In genomic region chr18:9696701-9697100, GRCh38 we compare ENCODE assay signal across 18 cellular contexts. TPM values are rescaled to one million over a fixed set of nuclear protein-coding genes. Genes with fewer than 3 reads are reported as not detected.
DNase-seq lines count a peak whose midpoint lies in the region; ATAC-seq, FAIRE-seq and TF ChIP-seq lines count a peak whose summit lies in the region.
"Had no signal": no experiment of that assay in that cellular context is flagged by ENCODE, and none has a peak within 500 bp of the region (broad histone marks: within the 10 kb centered on the region; RNA-seq: fewer than 3 reads in every experiment).

No MANE protein-coding gene starts in this region.

- H4K20me1 ChIP-seq in KMS-11 (ENCODE audit: insufficient read depth) = no peaks in the 10 kb centered on the region
- H4K20me1 ChIP-seq in K562 (replicated peaks; ENCODE audit: control insufficient read depth, insufficient read depth, low read length) = no peaks in the 10 kb centered on the region
- H4K20me1 ChIP-seq in osteoblast (ENCODE audit: insufficient read depth, low read length) = no peaks in the 10 kb centered on the region
- H4K20me1 ChIP-seq: BLaER1 treated with 17β-estradiol and CSF1 and Interleukin-3, amounts not matched to agents 10 nM and 100 nM had no signal

- H2AFZ ChIP-seq in KMS-11 (ENCODE audit: low read depth) (no peak overlapping the region), K562 (ENCODE audit: low read depth, low read length) (peak overlapping the region; percentile 47), osteoblast (ENCODE audit: low read length) (peak overlapping the region; percentile 4)
- H2AFZ ChIP-seq: PC-9 had no signal

- H3K4me3 ChIP-seq in KMS-11 (IDR thresholded peaks at IDR 0.05; ENCODE audit: insufficient read depth, low read depth, low read length) = no peak overlapping the region
- no peak overlapping the region for H3K4me3 ChIP-seq in K562
- H3K4me3 ChIP-seq in right atrium auricular region = no peak overlapping the region
- H3K4me3 ChIP-seq in osteoblast (ENCODE audit: insufficient read depth, low read length) = no peak overlapping the region
- H3K4me3 ChIP-seq: BLaER1 treated with 17β-estradiol and CSF1 and Interleukin-3, amounts not matched to agents 10 nM and 100 nM; PC-9; SJCRH30 had no signal

- H3K9ac ChIP-seq in KMS-11 = no peak overlapping the region
- H3K9ac ChIP-seq in K562 (ENCODE audit: insufficient read depth in 1 of 2, low read depth in 2 of 2, low read length in 2 of 2) = no peak overlapping the region
- H3K9ac ChIP-seq: BLaER1 treated with 17β-estradiol and CSF1 and Interleukin-3, amounts not matched to agents 10 nM and 100 nM had no signal

- no peaks in the 10 kb centered on the region for H3K79me2 ChIP-seq in KMS-11 (ENCODE audit: insufficient read depth, low read depth)
- no peaks in the 10 kb centered on the region for H3K79me2 ChIP-seq in K562 (ENCODE audit: control insufficient read depth, insufficient read depth, low read length)
- H3K79me2 ChIP-seq in osteoblast (ENCODE audit: insufficient read depth, low read length) = no peaks in the 10 kb centered on the region

- TF ChIP-seq EP300 in K562 (IDR thresholded peaks at IDR 0.05; ENCODE audit: low read length) = no peak

- intact Hi-C loops in K562 (cut with micrococcal nuclease) = no loop called here

- CTCF ChIA-PET in K562 (lab: Yijun Ruan, JAX; ENCODE audit: low intra/inter-chr PET ratio) = no interaction called here

- H3K4me2 ChIP-seq in KMS-11 (peak overlapping the region; percentile 86; the same call in 1 of the 2 replicates), K562 (ENCODE audit: insufficient read depth, low read length) (no peak overlapping the region), osteoblast (ENCODE audit: insufficient read depth, low read length) (no peak overlapping the region)
- H3K4me2 ChIP-seq: PC-9 had no signal

- H3K27me3 ChIP-seq in KMS-11 (ENCODE audit: insufficient read depth, low read depth) (no peaks in the 10 kb centered on the region), K562 (ENCODE audit: control insufficient read depth in 2 of 2, insufficient read depth in 2 of 2, low read length in 2 of 2) (no peaks in the 10 kb centered on the region), right atrium auricular region (no peaks in the 10 kb centered on the region), osteoblast (ENCODE audit: insufficient read depth, low read length) (no peaks in the 10 kb centered on the region)
- H3K27me3 ChIP-seq: BLaER1 treated with 17β-estradiol and CSF1 and Interleukin-3, amounts not matched to agents 10 nM and 100 nM; SJCRH30 had no signal

- ATAC-seq in K562 (no peak), GM21737 (IDR thresholded peaks at IDR 0.05; ENCODE audit: unreplicated experiment) (no peak)
- ATAC-seq: CD8-positive, alpha-beta T cell had no signal

- in situ Hi-C loops in K562 (cut with MboI) = no loop called here

- H3K4me1 ChIP-seq in KMS-11 (ENCODE audit: low read depth, poor library complexity, severe bottlenecking) = peaks cover 69% of the 10 kb centered on the region
- H3K4me1 ChIP-seq in K562 (replicated peaks in 1 of 2; ENCODE audit: control insufficient read depth in 2 of 2, insufficient read depth in 2 of 2, low read length in 2 of 2) = peaks cover 0 to 15% of the 10 kb centered on the region in 2 experiments; a peak in 4 of 5 replicates
- H3K4me1 ChIP-seq in right atrium auricular region = no peaks in the 10 kb centered on the region
- H3K4me1 ChIP-seq in osteoblast (ENCODE audit: insufficient read depth, low read length) = no peaks in the 10 kb centered on the region
- H3K4me1 ChIP-seq: SJCRH30 had no signal

- no peaks in the 10 kb centered on the region for H3K9me3 ChIP-seq in K562 (replicated peaks; ENCODE audit: control insufficient read depth, insufficient read depth, low read depth, low read length)
- H3K9me3 ChIP-seq in right atrium auricular region = no peaks in the 10 kb centered on the region
- no peaks in the 10 kb centered on the region for H3K9me3 ChIP-seq in osteoblast (ENCODE audit: low read depth, low read length)
- H3K9me3 ChIP-seq: BLaER1 treated with 17β-estradiol and CSF1 and Interleukin-3, amounts not matched to agents 10 nM and 100 nM; SJCRH30 had no signal

- H3K36me3 ChIP-seq in KMS-11 (ENCODE audit: insufficient read depth) (no peaks in the 10 kb centered on the region), K562 (ENCODE audit: control insufficient read depth, insufficient read depth, low read length) (no peaks in the 10 kb centered on the region), right atrium auricular region (no peaks in the 10 kb centered on the region), osteoblast (ENCODE audit: insufficient read depth, low read length) (no peaks in the 10 kb centered on the region)
- H3K36me3 ChIP-seq: BLaER1 treated with 17β-estradiol and CSF1 and Interleukin-3, amounts not matched to agents 10 nM and 100 nM; SJCRH30 had no signal

- H3K27ac ChIP-seq in KMS-11 (no peak overlapping the region; the same call in 1 of the 2 replicates), K562 (ENCODE audit: extremely low read depth, low read depth, low read length) (no peak overlapping the region), right atrium auricular region (peak overlapping the region in 1 of 2 donors; percentile 9), osteoblast (ENCODE audit: low read depth, low read length) (no peak overlapping the region)
- H3K27ac ChIP-seq: BLaER1 treated with 17β-estradiol and CSF1 and Interleukin-3, amounts not matched to agents 10 nM and 100 nM; PC-9; RWPE1; SJCRH30 had no signal

- WGBS in K562 (ENCODE audit: insufficient coverage, low coverage, missing lambda C conversion rate) = 50% methylated on average over 1 of the region's 1 CpG

- POLR2A ChIA-PET in K562 (lab: Yijun Ruan, JAX) = interaction anchor here (0.7 to 1.5 kb wide), 5 partner anchors 9 to 87 kb away, joined by 3 to 6 read pairs (median 4); no protein-coding TSS in a partner anchor

- TF ChIP-seq CTCF in KMS-11 (conservative IDR thresholded peaks at IDR 0.05; ENCODE audit: low read depth, low read length) (no peak), K562 (IDR thresholded peaks at IDR 0.05 in 2 of 3, conservative IDR thresholded peaks at IDR 0.05 in 1 of 3; ENCODE audit: insufficient read depth in 2 of 3, low read depth in 1 of 3, low read length in 3 of 3) (no peak), right atrium auricular region (IDR thresholded peaks at IDR 0.05) (no peak), osteoblast (IDR thresholded peaks at IDR 0.05; ENCODE audit: extremely low read depth, low read depth, low read length) (no peak)

- FAIRE-seq in K562 (lab: Jason Lieb, UNC) = no peak
- FAIRE-seq: D721Med had no signal

- no peaks in the 10 kb centered on the region for H3K9me1 ChIP-seq in K562 (ENCODE audit: control insufficient read depth, insufficient read depth, low read length)

- TF ChIP-seq POLR2A in K562 (conservative IDR thresholded peaks at IDR 0.05) = no peak

- no TSS peak for BruUV-seq in K562 (replicated peaks; lab: Mats Ljungman, UMichigan)

- DNase-seq in K562 (ENCODE audit: extremely low read depth in 1 of 4, low spot score in 3 of 4) (no peak), right atrium auricular region (ENCODE audit: low spot score) (peak; percentile 57), osteoblast (ENCODE audit: insufficient read length, low spot score, missing footprints) (no peak), NCI-H1436 (lab: John Stamatoyannopoulos, UW) (no peak), NCI-H1436 treated with DMSO at 0.1 percent for 48 hours (lab: John Stamatoyannopoulos, UW) (no peak), globus pallidus (ENCODE audit: low spot score) (no peak)
- DNase-seq: CD8-positive, alpha-beta T cell; KG1; NCI-H187 treated with DMSO at 0.1 percent for 48 hours; NCI-H345; NCI-H524 treated with DMSO at 0.1 percent for 48 hours; PC-9; SJCRH30 had no signal

- TF ChIP-seq RAD21 in K562 (CRISPR knock-in tag; conservative IDR thresholded peaks at IDR 0.05 in 1 of 2, IDR thresholded peaks at IDR 0.05 in 1 of 2) = no peak

RNA-seq across cellular contexts. Expression of gene RAB31, which starts 11.4 kb away (rescaled TPM):
- 62.1 and 65.0 TPM in 2 replicates for total RNA-seq in K562 (2011; cell fraction: chromatin; rRNA removed; ENCODE audit: low replicate concordance)
- total RNA-seq in K562 (2011; cell fraction: nucleolus; rRNA removed) = 26.5 and 31.9 TPM in 2 replicates
- total RNA-seq in K562 (2011; cell fraction: nucleoplasm; rRNA removed) = 43.2 and 112 TPM in 2 replicates
- total RNA-seq in K562 (2014; rRNA removed) = 34.9 and 43.1 TPM in 2 replicates
- total RNA-seq in K562 (2014; rRNA removed; fragmentation: Illumina TruSeq; extraction: Trizol) = 44.1 and 51.7 TPM in 2 replicates
- total RNA-seq in K562 (2015; rRNA removed; fragmentation: Illumina TruSeq; extraction: Trizol) = 36.8 and 41.3 TPM in 2 replicates
- 57.7 and 66.1 TPM in 2 replicates for total RNA-seq in K562 (2021)
- polyA plus RNA-seq in K562 (2011; rRNA removed) = 32.8 and 70.4 TPM in 2 replicates
- polyA plus RNA-seq in K562 (2011; cell fraction: cytosol; rRNA removed) = 26.1 and 28.8 TPM in 2 replicates
- polyA plus RNA-seq in K562 (2011; cell fraction: nucleus; rRNA removed) = 33.7 and 65.3 TPM in 2 replicates
- polyA plus RNA-seq in K562 (2012) = 37.3 and 45.1 TPM in 2 replicates
- 47.9 and 50.9 TPM in 2 replicates for polyA plus RNA-seq in K562 (2014; fragmentation: Illumina TruSeq; extraction: Trizol)
- polyA plus RNA-seq in K562 (2014; fragmentation: Nextera tagmentation; extraction: Ambion mirVana) = 10 to 100 TPM; 20.7 to 25.6 TPM
- 25.6 and 29.0 TPM in 2 replicates for polyA plus RNA-seq in K562 (2014; rRNA removed)
- polyA minus RNA-seq in K562 (2011; rRNA and poly(A)+ RNA removed) = 89.7 and 166 TPM in 2 replicates
- 27.4 and 41.0 TPM in 2 replicates for polyA minus RNA-seq in K562 (2011; cell fraction: cytosol; rRNA and poly(A)+ RNA removed)
- 32.4 and 49.9 TPM in 2 replicates for polyA minus RNA-seq in K562 (2011; cell fraction: nucleus; rRNA and poly(A)+ RNA removed)
- 10 to 100 TPM in 1 of 2 donors, 1 to 10 TPM in 1; 9.9 to 29.2 TPM for total RNA-seq in right atrium auricular region
- 120 and 144 TPM in 2 replicates for total RNA-seq in osteoblast
